In the genomic region with DNA sequence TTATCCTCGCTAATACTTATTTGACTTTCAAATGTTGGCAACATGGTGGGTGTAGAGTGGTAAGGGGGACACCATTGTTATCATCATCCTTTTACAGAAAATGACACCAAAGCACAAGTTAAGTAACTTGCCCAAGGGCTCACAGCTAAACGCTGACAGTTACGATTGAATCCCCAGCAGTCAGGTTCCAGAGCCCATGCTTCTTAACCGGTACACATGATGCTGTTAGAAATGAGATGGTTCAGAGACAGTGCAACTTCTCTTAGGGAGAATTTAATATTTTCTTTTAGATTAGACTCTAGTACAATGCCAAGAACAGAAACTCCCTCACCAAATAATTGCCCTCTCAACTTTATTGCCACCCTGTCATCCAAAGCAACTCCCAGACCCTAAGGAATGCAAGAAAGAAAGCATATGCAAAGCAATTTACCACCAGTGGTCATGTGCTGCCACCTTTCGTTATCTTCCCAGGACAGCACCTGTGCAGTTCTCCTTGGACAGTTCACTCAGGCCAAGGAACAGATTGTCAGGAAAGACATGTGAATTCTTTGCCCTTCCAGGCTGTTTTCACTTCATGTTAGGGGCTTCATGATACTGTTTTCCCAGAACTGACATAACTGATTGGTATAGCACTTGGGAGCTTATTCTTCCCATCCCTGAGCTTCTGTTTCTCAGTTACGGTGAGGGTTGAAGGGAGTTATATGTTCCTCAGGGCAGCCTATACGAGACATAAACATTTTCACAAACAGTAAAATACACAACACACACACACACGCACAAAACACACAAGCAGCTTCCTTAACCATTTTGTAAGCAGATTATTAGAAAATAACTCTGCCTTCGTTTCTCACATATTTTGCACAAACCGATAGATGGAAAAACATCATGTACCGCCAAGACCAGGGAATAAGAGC, we compare ENCODE assay signal across 8 cellular contexts. TPM values are rescaled to one million over a fixed set of nuclear protein-coding genes. Genes with fewer than 3 reads are reported as not detected.
DNase-seq lines count a peak whose midpoint lies in the region; ATAC-seq and TF ChIP-seq lines count a peak whose summit lies in the region.

No MANE protein-coding gene starts in this region.

- H3K4me3 Mint-ChIP-seq in T-helper 17 cell, result no peak overlapping the region

- H3K4me1 ChIP-seq in gastrocnemius medialis, result peaks cover 2 to 4% of the 10 kb centered on the region in 2 donors

- H3K27ac ChIP-seq in gastrocnemius medialis, result no peak overlapping the region

- peak in 3 of 5 experiments; percentile 4 to 47 (median 41) for TF ChIP-seq CTCF in gastrocnemius medialis (IDR thresholded peaks at IDR 0.05 in 4 of 5, conservative IDR thresholded peaks at IDR 0.05 in 1 of 5)

- intact Hi-C loops in gastrocnemius medialis (cut with DNase I; ENCODE audit: low total_unique reads), result no loop called here

- peak; percentile 39 for ATAC-seq in T-helper 17 cell
- ATAC-seq in esophagus mucosa, result peak; percentile 20
- no peak for ATAC-seq in gastrocnemius medialis
- no peak for ATAC-seq in HG03571 (IDR thresholded peaks at IDR 0.05; ENCODE audit: unreplicated experiment)
- no peak for ATAC-seq in HG02759 (IDR thresholded peaks at IDR 0.05; ENCODE audit: unreplicated experiment)

- H3K36me3 Mint-ChIP-seq in T-helper 17 cell (ENCODE audit: low read depth), result no peaks in the 10 kb centered on the region

- H3K27me3 Mint-ChIP-seq in T-helper 17 cell, result no peaks in the 10 kb centered on the region

- no peak overlapping the region for H3K4me3 ChIP-seq in gastrocnemius medialis

- no peaks in the 10 kb centered on the region for H3K9me3 ChIP-seq in T-helper 17 cell (ENCODE audit: control insufficient read depth, low read length, poor library complexity, severe bottlenecking)
- H3K9me3 ChIP-seq in gastrocnemius medialis, result no peaks in the 10 kb centered on the region

- in situ Hi-C loops in gastrocnemius medialis (cut with MboI; ENCODE audit: low sequenced_read_pairs in 4 of 4), result no loop called here

- H3K36me3 ChIP-seq in gastrocnemius medialis, result no peaks in the 10 kb centered on the region

- H3K4me1 Mint-ChIP-seq in T-helper 17 cell, result peaks cover 38% of the 10 kb centered on the region

- TF ChIP-seq POLR2A in gastrocnemius medialis (IDR thresholded peaks at IDR 0.05), result no peak

- DNase-seq in NCI-H1436 (lab: John Stamatoyannopoulos, UW), result peak; percentile 3
- DNase-seq in NCI-H1436 treated with DMSO at 0.1 percent for 48 hours (lab: John Stamatoyannopoulos, UW), result no peak
- peak; percentile 48 for DNase-seq in HT1080 (ENCODE audit: low read depth)
- no peak for DNase-seq in T-helper 17 cell
- DNase-seq in gastrocnemius medialis, result no peak

- H3K27me3 ChIP-seq in gastrocnemius medialis, result no peaks in the 10 kb centered on the region

- no peak overlapping the region for H3K27ac Mint-ChIP-seq in T-helper 17 cell

RNA-seq across cellular contexts. Expression of a gene that starts 5.1 kb away (rescaled TPM):
- 3.4 and 3.9 TPM in 2 replicates for total RNA-seq in HT1080 (2014; rRNA removed; shearing (Covaris generic))
- polyA plus RNA-seq in HT1080 (2015; cell fraction: cytosol; rRNA removed), result 8.5 and 9.1 TPM in 2 replicates
- 16.5 and 18.1 TPM in 2 replicates for polyA plus RNA-seq in HT1080 (2015; cell fraction: nucleus; rRNA removed)
- 10 to 100 TPM; 20.9 to 23.4 TPM for total RNA-seq in T-helper 17 cell
- 16.2 TPM for total RNA-seq in esophagus mucosa
- 10 to 100 TPM in 1 of 4 donors, 1 to 10 TPM in 3; 3.6 to 22.8 (median 6.3) TPM for total RNA-seq in gastrocnemius medialis

RNA-seq across cellular contexts. Expression of a gene that starts 7.0 kb away (rescaled TPM):
- 0.07 and 0.16 TPM in 2 replicates for total RNA-seq in HT1080 (2014; rRNA removed; shearing (Covaris generic))
- 0.76 and 1.2 TPM in 2 replicates for polyA plus RNA-seq in HT1080 (2015; cell fraction: cytosol; rRNA removed)
- 2.1 and 2.7 TPM in 2 replicates for polyA plus RNA-seq in HT1080 (2015; cell fraction: nucleus; rRNA removed)
- total RNA-seq in T-helper 17 cell, result 10 to 100 TPM; 11.1 to 23.3 TPM
- 5.5 TPM for total RNA-seq in esophagus mucosa
- 1 to 10 TPM; 4.3 to 8.1 (median 5.6) TPM for total RNA-seq in gastrocnemius medialis

RNA-seq across cellular contexts. Expression of a gene that starts 20.6 kb away (rescaled TPM):
- 119 and 125 TPM in 2 replicates for total RNA-seq in HT1080 (2014; rRNA removed; shearing (Covaris generic))
- 129 TPM in 2 replicates for polyA plus RNA-seq in HT1080 (2015; cell fraction: cytosol; rRNA removed)
- 356 and 358 TPM in 2 replicates for polyA plus RNA-seq in HT1080 (2015; cell fraction: nucleus; rRNA removed)
- total RNA-seq in T-helper 17 cell (100 to 1,000 TPM; 409 to 459 TPM), esophagus mucosa (99.3 TPM), gastrocnemius medialis (100 to 1,000 TPM in 1 of 4 donors, 10 to 100 TPM in 3; 62.5 to 108 (median 86.6) TPM)

Comparison
In these comparisons a context has a peak if more than half of its experiments do, and no peak if none do; other contexts are left out.
1. DNase-seq: peak in NCI-H1436 (single experiment) and HT1080 (single experiment); none in NCI-H1436 treated with DMSO at 0.1 percent for 48 hours (single experiment), T-helper 17 cell (0 of 3) and gastrocnemius medialis (0 of 2).
2. ATAC-seq: peak in T-helper 17 cell (single experiment) and esophagus mucosa (single experiment); none in gastrocnemius medialis (0 of 2), HG03571 (single experiment) and HG02759 (single experiment).